In genomic region chr19:10372698-10373097, GRCh38 we compare ENCODE assay signal across 19 cellular contexts.
"Had no signal": no experiment of that assay in that cellular context is flagged by ENCODE, and none has a peak within 500 bp of the region (broad histone marks: within the 10 kb centered on the region; RNA-seq: fewer than 3 reads in every experiment).

No MANE protein-coding gene starts in this region.

- H3K4me3 ChIP-seq: body of pancreas, gastroesophageal sphincter, smooth muscle cell, tibial nerve had no signal

- H3K9me3 Mint-ChIP-seq: activated naive CD4-positive, alpha-beta T cell treated with anti-CD3 and anti-CD28 coated beads, Interleukin-2, amount 50 U/mL, for 72 hours; central memory CD8-positive, alpha-beta T cell; effector memory CD8-positive, alpha-beta T cell; stimulated activated naive B cell treated with anti-CD40 and anti-IgM and Interleukin-4, amounts not matched to agents 10 μg/mL and 1 μg/mL and 100 μg/mL, for 72 hours had no signal

- H3K27me3 ChIP-seq: body of pancreas, gastroesophageal sphincter, tibial nerve had no signal

- H3K27me3 Mint-ChIP-seq: central memory CD8-positive, alpha-beta T cell; effector memory CD8-positive, alpha-beta T cell; stimulated activated naive B cell treated with anti-CD40 and anti-IgM and Interleukin-4, amounts not matched to agents 10 μg/mL and 1 μg/mL and 100 μg/mL, for 72 hours had no signal

- H3K27ac Mint-ChIP-seq: activated naive CD4-positive, alpha-beta T cell treated with anti-CD3 and anti-CD28 coated beads, Interleukin-2, amount 50 U/mL, for 72 hours; stimulated activated naive B cell treated with anti-CD40 and anti-IgM and Interleukin-4, amounts not matched to agents 10 μg/mL and 1 μg/mL and 100 μg/mL, for 72 hours had no signal

- H3K4me3 Mint-ChIP-seq: central memory CD8-positive, alpha-beta T cell; effector memory CD8-positive, alpha-beta T cell; stimulated activated naive B cell treated with anti-CD40 and anti-IgM and Interleukin-4, amounts not matched to agents 10 μg/mL and 1 μg/mL and 100 μg/mL, for 72 hours had no signal

- H3K27ac ChIP-seq: epithelial cell of prostate, gastroesophageal sphincter, tibial nerve had no signal

- DNase-seq: activated CD4-positive, alpha-beta T cell treated with anti-CD3 and anti-CD28 coated beads, Interleukin-2, amount 50 U/mL, for 4 hours; activated effector memory CD4-positive, alpha-beta T cell treated with Interleukin-2 at 50 U/mL for 16 hours; activated T-cell treated with anti-CD3 and anti-CD28 coated beads, Interleukin-2, amount 50 U/mL, for 1 hour; amniotic stem cell; cortex of kidney; effector memory CD8-positive, alpha-beta T cell; kidney; midbrain; posterior cingulate gyrus; right cardiac atrium; stimulated activated naive B cell treated with anti-CD40 and anti-IgM and Interleukin-4, amounts not matched to agents 10 μg/mL and 1 μg/mL and 100 μg/mL, for 72 hours had no signal

- H3K4me1 ChIP-seq: body of pancreas, gastroesophageal sphincter, tibial nerve had no signal

- H3K9me3 ChIP-seq: body of pancreas, gastroesophageal sphincter had no signal

- ATAC-seq: activated CD4-positive, CD25-positive, alpha-beta regulatory T cell treated with anti-CD3 and anti-CD28 coated beads, Interleukin-2, amount 50 U/mL, for 24 hours; activated naive CD4-positive, alpha-beta T cell treated with anti-CD3 and anti-CD28 coated beads, Interleukin-2, amount 50 U/mL, for 72 hours; body of pancreas; effector memory CD8-positive, alpha-beta T cell; gastroesophageal sphincter; right cardiac atrium had no signal
